25 cellular contexts compared by ENCODE assay signal in genomic region chr17:20123209-20123608, GRCh38.
"Had no signal": no experiment of that assay in that cellular context is flagged by ENCODE, and none has a peak within 500 bp of the region (broad histone marks: within the 10 kb centered on the region; RNA-seq: fewer than 3 reads in every experiment).

No MANE protein-coding gene starts in this region.

- H3K4me3 ChIP-seq: body of pancreas, cardiac muscle cell, colonic mucosa, ovary, skin epidermis, thyroid gland, upper lobe of left lung had no signal

- H3K27me3 ChIP-seq: body of pancreas, cardiac muscle cell, colonic mucosa, neutrophil, ovary, thyroid gland, upper lobe of left lung had no signal

- ATAC-seq: activated naive CD4-positive, alpha-beta T cell treated with anti-CD3 and anti-CD28 coated beads, Interleukin-2, amount 50 U/mL, for 72 hours; activated T-cell treated with anti-CD3 and anti-CD28 coated beads, Interleukin-2, amount 50 U/mL, for 72 hours; body of pancreas; left colon had no signal

- FAIRE-seq: frontal cortex, islet of Langerhans had no signal

- H3K4me1 ChIP-seq: colonic mucosa, thyroid gland had no signal

- H3K36me3 ChIP-seq: cardiac muscle cell, colonic mucosa, neutrophil, ovary, thyroid gland, upper lobe of left lung had no signal

- H3K27ac ChIP-seq: body of pancreas, cardiac muscle cell, colonic mucosa, neutrophil, ovary, skin epidermis, thyroid gland, upper lobe of left lung had no signal

- DNase-seq: activated B cell treated with CpG ODN at 0.5 μM for 24 hours; activated CD4-positive, alpha-beta T cell treated with anti-CD3 and anti-CD28 coated beads for 4 hours; activated CD4-positive, alpha-beta T cell treated with anti-CD3 and anti-CD28 coated beads, Interleukin-2, amount 50 U/mL, for 4 hours; activated naive CD4-positive, alpha-beta T cell; activated T-cell treated with anti-CD3 and anti-CD28 coated beads for 4 hours; activated T-cell treated with anti-CD3 and anti-CD28 coated beads, Interleukin-2, amount 50 U/mL, for 72 hours; cerebellar nuclear complex; colonic mucosa; effector memory CD4-positive, alpha-beta T cell; left colon; mammary epithelial cell; naive B cell; nephron progenitor cell; ovary; stimulated activated CD4-positive, alpha-beta T cell treated with anti-CD3 and anti-CD28 coated beads, Interleukin-12 subunit alpha, Interleukin-12 subunit beta, amount 100 ng/mL, for 4 hours; stimulated activated CD4-positive, alpha-beta T cell treated with anti-CD3 and anti-CD28 coated beads, Interleukin-4, amount 100 ng/mL, for 1 hour; thyroid gland; upper lobe of left lung had no signal

- H3K9me3 ChIP-seq: body of pancreas, colonic mucosa, neutrophil, ovary, thyroid gland, upper lobe of left lung had no signal
